In the genomic region with DNA sequence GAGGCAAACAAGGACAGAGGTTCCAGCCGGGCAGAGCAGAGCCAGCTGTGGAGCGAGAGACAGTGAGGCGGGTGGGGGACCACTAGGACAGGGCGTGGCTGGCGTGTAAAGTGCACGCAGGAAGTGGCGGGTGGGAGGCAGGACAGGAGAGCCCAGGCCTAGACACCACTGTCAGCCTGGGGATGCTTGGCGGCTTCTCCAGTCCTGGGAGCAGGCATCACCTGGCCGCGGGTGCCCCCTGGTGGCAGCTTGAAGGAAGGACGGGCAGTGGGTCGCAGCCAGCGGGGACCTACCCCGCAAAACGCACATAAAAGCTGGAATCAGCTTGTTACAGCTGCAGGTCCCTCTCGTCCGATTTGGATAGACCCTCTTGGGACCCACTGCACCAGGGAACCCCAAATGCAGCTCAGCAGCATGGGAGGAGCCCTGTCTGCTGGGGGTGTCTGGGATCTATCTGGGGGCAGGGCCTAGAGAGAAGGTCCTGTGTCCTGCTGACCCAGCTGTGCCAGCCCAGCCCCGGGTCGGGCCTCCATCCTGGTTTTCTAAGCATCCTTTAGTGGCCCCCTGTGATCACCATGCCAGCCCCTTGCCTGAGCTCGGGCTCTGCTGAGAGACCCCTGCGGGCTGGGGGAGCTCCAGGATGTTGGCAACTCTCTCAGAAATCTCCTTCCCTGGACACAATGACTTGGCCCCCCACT, we compare ENCODE assay signal across 7 cellular contexts. TPM values are rescaled to one million over a fixed set of nuclear protein-coding genes. Genes with fewer than 3 reads are reported as not detected.
DNase-seq lines count a peak whose midpoint lies in the region; ATAC-seq and TF ChIP-seq lines count a peak whose summit lies in the region.

No MANE protein-coding gene starts in this region.

- CTCF ChIA-PET in activated CD8-positive, alpha-beta T cell treated with anti-CD3 and anti-CD28 coated beads, Interleukin-2, amount 10 ng/mL, durations not matched to agents 7 days and 5 days (lab: Charles Lee): interaction anchor here (0.6 to 15.4 kb wide), 24 partner anchors 11 to 329 kb away, joined by 3 to 226 read pairs (median 4); partner anchors contain the start of genes C4orf50 and WFS1

- H3K4me1 Mint-ChIP-seq in activated CD8-positive, alpha-beta T cell treated with anti-CD3 and anti-CD28 coated beads, Interleukin-2, amount 10 ng/mL, durations not matched to agents 7 days and 5 days (ENCODE audit: low read depth): peaks cover 20% of the 10 kb centered on the region
- no peaks in the 10 kb centered on the region for H3K4me1 Mint-ChIP-seq in memory B cell

- H3K9me3 Mint-ChIP-seq in activated CD8-positive, alpha-beta T cell treated with anti-CD3 and anti-CD28 coated beads, Interleukin-2, amount 10 ng/mL, durations not matched to agents 7 days and 5 days (ENCODE audit: insufficient read depth): no peaks in the 10 kb centered on the region
- peaks cover 2% of the 10 kb centered on the region for H3K9me3 Mint-ChIP-seq in memory B cell

- H3K4me3 Mint-ChIP-seq in activated CD8-positive, alpha-beta T cell treated with anti-CD3 and anti-CD28 coated beads, Interleukin-2, amount 10 ng/mL, durations not matched to agents 7 days and 5 days: no peak overlapping the region
- no peak overlapping the region for H3K4me3 Mint-ChIP-seq in memory B cell

- ATAC-seq in HG02970 (IDR thresholded peaks at IDR 0.05; ENCODE audit: low FRiP score, unreplicated experiment) (peak; percentile 57), memory B cell (ENCODE audit: low read depth) (peak; percentile 67)
- ATAC-seq in activated CD8-positive, alpha-beta T cell treated with anti-CD3 and anti-CD28 coated beads, Interleukin-2, amount 10 ng/mL, durations not matched to agents 7 days and 5 days: peak; percentile 84

- no peaks in the 10 kb centered on the region for H3K36me3 Mint-ChIP-seq in activated CD8-positive, alpha-beta T cell treated with anti-CD3 and anti-CD28 coated beads, Interleukin-2, amount 10 ng/mL, durations not matched to agents 7 days and 5 days (ENCODE audit: low read depth)
- peaks cover 2% of the 10 kb centered on the region for H3K36me3 Mint-ChIP-seq in memory B cell

- peak; percentile 35 to 84 for DNase-seq in NCI-H526 (lab: John Stamatoyannopoulos, UW)
- DNase-seq in activated CD8-positive, alpha-beta T cell treated with anti-CD3 and anti-CD28 coated beads, Interleukin-2, amount 10 ng/mL, durations not matched to agents 7 days and 5 days: peak; percentile 85
- peak; percentile 93 for DNase-seq in ecto neural progenitor cell (ENCODE audit: low spot score)
- DNase-seq in memory B cell (ENCODE audit: low spot score in 2 of 2): peak; percentile 74 to 77
- DNase-seq in stimulated activated CD8-positive, alpha-beta memory T cell treated with anti-CD3 and anti-CD28 coated beads, Interleukin-15, amount 100 ng/mL, for 48 hours (ENCODE audit: low read depth in 2 of 2): peak; percentile 60 to 64

- no peak overlapping the region for H3K4me3 ChIP-seq in GM12875 (ENCODE audit: low read depth, low read length)

- no peak overlapping the region for H3K27ac Mint-ChIP-seq in activated CD8-positive, alpha-beta T cell treated with anti-CD3 and anti-CD28 coated beads, Interleukin-2, amount 10 ng/mL, durations not matched to agents 7 days and 5 days
- H3K27ac Mint-ChIP-seq in memory B cell: no peak overlapping the region

- peak; percentile 89 for TF ChIP-seq CTCF in GM12875 (IDR thresholded peaks at IDR 0.05; ENCODE audit: borderline replicate concordance, insufficient read depth, low read depth, low read length)

- POLR2A ChIA-PET in activated CD8-positive, alpha-beta T cell treated with anti-CD3 and anti-CD28 coated beads, Interleukin-2, amount 10 ng/mL, durations not matched to agents 7 days and 5 days (lab: Charles Lee): interaction anchor here (0.6 to 1.2 kb wide), 2 partner anchors 76 to 1923 kb away, joined by 3 to 5 read pairs; no protein-coding TSS in a partner anchor

- H3K27me3 Mint-ChIP-seq in activated CD8-positive, alpha-beta T cell treated with anti-CD3 and anti-CD28 coated beads, Interleukin-2, amount 10 ng/mL, durations not matched to agents 7 days and 5 days (ENCODE audit: low read depth): peaks cover 17% of the 10 kb centered on the region
- peaks cover 13% of the 10 kb centered on the region for H3K27me3 Mint-ChIP-seq in memory B cell

RNA-seq across cellular contexts. Expression of gene WFS1, which starts 57.7 kb away (rescaled TPM):
- total RNA-seq in activated CD8-positive, alpha-beta T cell treated with anti-CD3 and anti-CD28 coated beads, Interleukin-2, amount 10 ng/mL, durations not matched to agents 7 days and 5 days: 1 to 10 TPM in 1 of 2 experiments, under 1 TPM in 1; 0.97 to 1.3 TPM
